Comparison of ENCODE assay signal across 1 cellular context in the genomic region with DNA sequence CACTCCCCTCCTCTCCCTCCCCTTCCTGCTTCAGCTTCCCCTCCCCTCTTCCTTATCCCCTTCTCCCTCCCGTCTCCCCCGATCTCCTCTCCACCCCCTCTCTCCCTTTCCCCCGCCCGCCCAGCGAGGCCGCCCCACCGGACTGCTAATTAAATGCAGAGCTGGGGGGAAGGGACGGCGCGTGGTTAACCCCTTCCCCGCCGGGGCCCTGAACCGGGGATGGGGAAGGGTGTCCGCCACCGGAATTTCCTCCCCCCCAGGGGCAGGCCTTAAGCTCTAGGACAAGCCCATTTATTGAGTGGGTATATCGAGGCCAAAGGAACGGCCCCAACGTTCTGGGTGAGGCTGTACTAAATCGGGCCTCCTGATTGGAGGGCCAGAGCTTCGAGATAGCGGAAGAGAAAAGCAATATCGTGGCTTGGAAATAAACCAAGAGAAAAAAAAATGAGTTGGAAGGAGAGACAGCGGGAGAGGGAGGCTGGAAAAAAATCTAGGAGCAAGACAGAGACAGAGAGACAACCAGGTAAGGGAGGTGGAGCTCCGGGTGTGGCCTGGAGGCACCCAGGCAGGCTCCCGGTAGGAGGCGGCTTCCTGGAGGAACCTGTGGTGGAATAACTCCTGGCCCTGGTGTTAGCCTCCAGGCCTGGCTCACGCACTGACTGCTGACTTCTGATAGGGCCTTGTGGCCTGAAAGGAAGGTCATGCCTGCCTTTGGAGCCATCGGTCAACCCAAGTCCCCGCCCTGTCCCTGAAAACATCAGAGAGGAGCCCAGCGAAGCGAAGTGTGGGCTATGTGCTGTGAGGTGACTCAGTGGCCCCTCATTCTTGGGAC.
A peak's percentile ranks its signal among the peaks of the same experiment; 100 is the strongest.
TF ChIP-seq lines count a peak whose summit lies in the region.

No MANE protein-coding gene starts in this region.

TF ChIP-seq in HEK293, 187 proteins besides CTCF, POLR2A, EP300 and RAD21 (continued from another document and continues in another):
- TF ChIP-seq, protein P1, sequence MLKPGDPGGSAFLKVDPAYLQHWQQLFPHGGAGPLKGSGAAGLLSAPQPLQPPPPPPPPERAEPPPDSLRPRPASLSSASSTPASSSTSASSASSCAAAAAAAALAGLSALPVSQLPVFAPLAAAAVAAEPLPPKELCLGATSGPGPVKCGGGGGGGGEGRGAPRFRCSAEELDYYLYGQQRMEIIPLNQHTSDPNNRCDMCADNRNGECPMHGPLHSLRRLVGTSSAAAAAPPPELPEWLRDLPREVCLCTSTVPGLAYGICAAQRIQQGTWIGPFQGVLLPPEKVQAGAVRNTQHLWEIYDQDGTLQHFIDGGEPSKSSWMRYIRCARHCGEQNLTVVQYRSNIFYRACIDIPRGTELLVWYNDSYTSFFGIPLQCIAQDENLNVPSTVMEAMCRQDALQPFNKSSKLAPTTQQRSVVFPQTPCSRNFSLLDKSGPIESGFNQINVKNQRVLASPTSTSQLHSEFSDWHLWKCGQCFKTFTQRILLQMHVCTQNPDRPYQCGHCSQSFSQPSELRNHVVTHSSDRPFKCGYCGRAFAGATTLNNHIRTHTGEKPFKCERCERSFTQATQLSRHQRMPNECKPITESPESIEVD (tag by site-specific recombination; IDR thresholded peaks at IDR 0.05), result no peak
- TF ChIP-seq ZNF843 (tag by site-specific recombination; IDR thresholded peaks at IDR 0.05) (no peak), ZNF248 (tag by site-specific recombination; IDR thresholded peaks at IDR 0.05) (no peak), ZNF777 (tag by site-specific recombination; IDR thresholded peaks at IDR 0.05; ENCODE audit: borderline replicate concordance) (no peak), TRIM28 (IDR thresholded peaks at IDR 0.05; ENCODE audit: borderline replicate concordance, low read length) (no peak), KLF1 (tag by site-specific recombination; IDR thresholded peaks at IDR 0.05) (no peak; the same call in 1 of the 2 replicates), YY2 (tag by site-specific recombination; IDR thresholded peaks at IDR 0.05) (no peak), ZNF132 (tag by site-specific recombination; IDR thresholded peaks at IDR 0.05; ENCODE audit: borderline replicate concordance) (no peak), ZNF394 (tag by site-specific recombination; IDR thresholded peaks at IDR 0.05; ENCODE audit: borderline replicate concordance) (no peak), ZNF585B (tag by site-specific recombination; IDR thresholded peaks at IDR 0.05) (no peak), ZNF19 (tag by site-specific recombination; IDR thresholded peaks at IDR 0.05; ENCODE audit: low read depth) (no peak), PRDM1 (tag by site-specific recombination; IDR thresholded peaks at IDR 0.05) (no peak), ZNF157 (tag by site-specific recombination; IDR thresholded peaks at IDR 0.05) (no peak), ZNF138 (tag by site-specific recombination; IDR thresholded peaks at IDR 0.05; ENCODE audit: borderline replicate concordance) (no peak), KLF10 (tag by site-specific recombination; IDR thresholded peaks at IDR 0.05) (no peak), KLF9 (tag by site-specific recombination; IDR thresholded peaks at IDR 0.05; ENCODE audit: low read depth) (no peak), ZNF266 (tag by site-specific recombination; IDR thresholded peaks at IDR 0.05; ENCODE audit: low read depth) (no peak), ZNF747 (tag by site-specific recombination; IDR thresholded peaks at IDR 0.05) (no peak), ZNF350 (tag by site-specific recombination; IDR thresholded peaks at IDR 0.05) (no peak), YY1 (tag by site-specific recombination; IDR thresholded peaks at IDR 0.05) (no peak), ZNF501 (tag by site-specific recombination; IDR thresholded peaks at IDR 0.05) (no peak), ZNF423 (tag by site-specific recombination; IDR thresholded peaks at IDR 0.05) (no peak), EGR2 (tag by site-specific recombination; IDR thresholded peaks at IDR 0.05; ENCODE audit: low read depth) (no peak), ZNF529 (tag by site-specific recombination; IDR thresholded peaks at IDR 0.05; ENCODE audit: insufficient replicate concordance) (no peak), SP7 (tag by site-specific recombination; IDR thresholded peaks at IDR 0.05) (peak; percentile 50; the same call in 1 of the 2 replicates), ZNF175 (tag by site-specific recombination; IDR thresholded peaks at IDR 0.05) (no peak), BCL11B (tag by site-specific recombination; IDR thresholded peaks at IDR 0.05; ENCODE audit: low read depth) (no peak)
- TF ChIP-seq, protein P2, sequence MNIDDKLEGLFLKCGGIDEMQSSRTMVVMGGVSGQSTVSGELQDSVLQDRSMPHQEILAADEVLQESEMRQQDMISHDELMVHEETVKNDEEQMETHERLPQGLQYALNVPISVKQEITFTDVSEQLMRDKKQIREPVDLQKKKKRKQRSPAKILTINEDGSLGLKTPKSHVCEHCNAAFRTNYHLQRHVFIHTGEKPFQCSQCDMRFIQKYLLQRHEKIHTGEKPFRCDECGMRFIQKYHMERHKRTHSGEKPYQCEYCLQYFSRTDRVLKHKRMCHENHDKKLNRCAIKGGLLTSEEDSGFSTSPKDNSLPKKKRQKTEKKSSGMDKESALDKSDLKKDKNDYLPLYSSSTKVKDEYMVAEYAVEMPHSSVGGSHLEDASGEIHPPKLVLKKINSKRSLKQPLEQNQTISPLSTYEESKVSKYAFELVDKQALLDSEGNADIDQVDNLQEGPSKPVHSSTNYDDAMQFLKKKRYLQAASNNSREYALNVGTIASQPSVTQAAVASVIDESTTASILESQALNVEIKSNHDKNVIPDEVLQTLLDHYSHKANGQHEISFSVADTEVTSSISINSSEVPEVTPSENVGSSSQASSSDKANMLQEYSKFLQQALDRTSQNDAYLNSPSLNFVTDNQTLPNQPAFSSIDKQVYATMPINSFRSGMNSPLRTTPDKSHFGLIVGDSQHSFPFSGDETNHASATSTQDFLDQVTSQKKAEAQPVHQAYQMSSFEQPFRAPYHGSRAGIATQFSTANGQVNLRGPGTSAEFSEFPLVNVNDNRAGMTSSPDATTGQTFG (tag by site-specific recombination; IDR thresholded peaks at IDR 0.05; ENCODE audit: borderline replicate concordance), result no peak
- TF ChIP-seq, protein P3, sequence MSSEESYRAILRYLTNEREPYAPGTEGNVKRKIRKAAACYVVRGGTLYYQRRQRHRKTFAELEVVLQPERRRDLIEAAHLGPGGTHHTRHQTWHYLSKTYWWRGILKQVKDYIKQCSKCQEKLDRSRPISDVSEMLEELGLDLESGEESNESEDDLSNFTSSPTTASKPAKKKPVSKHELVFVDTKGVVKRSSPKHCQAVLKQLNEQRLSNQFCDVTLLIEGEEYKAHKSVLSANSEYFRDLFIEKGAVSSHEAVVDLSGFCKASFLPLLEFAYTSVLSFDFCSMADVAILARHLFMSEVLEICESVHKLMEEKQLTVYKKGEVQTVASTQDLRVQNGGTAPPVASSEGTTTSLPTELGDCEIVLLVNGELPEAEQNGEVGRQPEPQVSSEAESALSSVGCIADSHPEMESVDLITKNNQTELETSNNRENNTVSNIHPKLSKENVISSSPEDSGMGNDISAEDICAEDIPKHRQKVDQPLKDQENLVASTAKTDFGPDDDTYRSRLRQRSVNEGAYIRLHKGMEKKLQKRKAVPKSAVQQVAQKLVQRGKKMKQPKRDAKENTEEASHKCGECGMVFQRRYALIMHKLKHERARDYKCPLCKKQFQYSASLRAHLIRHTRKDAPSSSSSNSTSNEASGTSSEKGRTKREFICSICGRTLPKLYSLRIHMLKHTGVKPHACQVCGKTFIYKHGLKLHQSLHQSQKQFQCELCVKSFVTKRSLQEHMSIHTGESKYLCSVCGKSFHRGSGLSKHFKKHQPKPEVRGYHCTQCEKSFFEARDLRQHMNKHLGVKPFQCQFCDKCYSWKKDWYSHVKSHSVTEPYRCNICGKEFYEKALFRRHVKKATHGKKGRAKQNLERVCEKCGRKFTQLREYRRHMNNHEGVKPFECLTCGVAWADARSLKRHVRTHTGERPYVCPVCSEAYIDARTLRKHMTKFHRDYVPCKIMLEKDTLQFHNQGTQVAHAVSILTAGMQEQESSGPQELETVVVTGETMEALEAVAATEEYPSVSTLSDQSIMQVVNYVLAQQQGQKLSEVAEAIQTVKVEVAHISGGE (tag by site-specific recombination; conservative IDR thresholded peaks at IDR 0.05; ENCODE audit: low read depth), result peak; percentile 29; the same call in 1 of the 2 replicates
- TF ChIP-seq, protein P4, sequence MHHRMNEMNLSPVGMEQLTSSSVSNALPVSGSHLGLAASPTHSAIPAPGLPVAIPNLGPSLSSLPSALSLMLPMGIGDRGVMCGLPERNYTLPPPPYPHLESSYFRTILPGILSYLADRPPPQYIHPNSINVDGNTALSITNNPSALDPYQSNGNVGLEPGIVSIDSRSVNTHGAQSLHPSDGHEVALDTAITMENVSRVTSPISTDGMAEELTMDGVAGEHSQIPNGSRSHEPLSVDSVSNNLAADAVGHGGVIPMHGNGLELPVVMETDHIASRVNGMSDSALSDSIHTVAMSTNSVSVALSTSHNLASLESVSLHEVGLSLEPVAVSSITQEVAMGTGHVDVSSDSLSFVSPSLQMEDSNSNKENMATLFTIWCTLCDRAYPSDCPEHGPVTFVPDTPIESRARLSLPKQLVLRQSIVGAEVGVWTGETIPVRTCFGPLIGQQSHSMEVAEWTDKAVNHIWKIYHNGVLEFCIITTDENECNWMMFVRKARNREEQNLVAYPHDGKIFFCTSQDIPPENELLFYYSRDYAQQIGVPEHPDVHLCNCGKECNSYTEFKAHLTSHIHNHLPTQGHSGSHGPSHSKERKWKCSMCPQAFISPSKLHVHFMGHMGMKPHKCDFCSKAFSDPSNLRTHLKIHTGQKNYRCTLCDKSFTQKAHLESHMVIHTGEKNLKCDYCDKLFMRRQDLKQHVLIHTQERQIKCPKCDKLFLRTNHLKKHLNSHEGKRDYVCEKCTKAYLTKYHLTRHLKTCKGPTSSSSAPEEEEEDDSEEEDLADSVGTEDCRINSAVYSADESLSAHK (tag by site-specific recombination; IDR thresholded peaks at IDR 0.05), result 0 out of 2 replicates have a peak, but pooled peaks have one; percentile 22
- TF ChIP-seq, protein P5, sequence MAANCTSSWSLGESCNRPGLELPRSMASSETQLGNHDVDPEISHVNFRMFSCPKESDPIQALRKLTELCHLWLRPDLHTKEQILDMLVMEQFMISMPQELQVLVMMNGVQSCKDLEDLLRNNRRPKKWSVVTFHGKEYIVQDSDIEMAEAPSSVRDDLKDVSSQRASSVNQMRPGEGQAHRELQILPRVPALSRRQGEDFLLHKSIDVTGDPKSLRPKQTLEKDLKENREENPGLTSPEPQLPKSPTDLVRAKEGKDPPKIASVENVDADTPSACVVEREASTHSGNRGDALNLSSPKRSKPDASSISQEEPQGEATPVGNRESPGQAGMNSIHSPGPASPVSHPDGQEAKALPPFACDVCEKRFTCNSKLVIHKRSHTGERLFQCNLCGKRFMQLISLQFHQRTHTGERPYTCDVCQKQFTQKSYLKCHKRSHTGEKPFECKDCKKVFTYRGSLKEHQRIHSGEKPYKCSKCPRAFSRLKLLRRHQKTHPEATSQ (tag by site-specific recombination; IDR thresholded peaks at IDR 0.05), result no peak
- TF ChIP-seq, protein P6, sequence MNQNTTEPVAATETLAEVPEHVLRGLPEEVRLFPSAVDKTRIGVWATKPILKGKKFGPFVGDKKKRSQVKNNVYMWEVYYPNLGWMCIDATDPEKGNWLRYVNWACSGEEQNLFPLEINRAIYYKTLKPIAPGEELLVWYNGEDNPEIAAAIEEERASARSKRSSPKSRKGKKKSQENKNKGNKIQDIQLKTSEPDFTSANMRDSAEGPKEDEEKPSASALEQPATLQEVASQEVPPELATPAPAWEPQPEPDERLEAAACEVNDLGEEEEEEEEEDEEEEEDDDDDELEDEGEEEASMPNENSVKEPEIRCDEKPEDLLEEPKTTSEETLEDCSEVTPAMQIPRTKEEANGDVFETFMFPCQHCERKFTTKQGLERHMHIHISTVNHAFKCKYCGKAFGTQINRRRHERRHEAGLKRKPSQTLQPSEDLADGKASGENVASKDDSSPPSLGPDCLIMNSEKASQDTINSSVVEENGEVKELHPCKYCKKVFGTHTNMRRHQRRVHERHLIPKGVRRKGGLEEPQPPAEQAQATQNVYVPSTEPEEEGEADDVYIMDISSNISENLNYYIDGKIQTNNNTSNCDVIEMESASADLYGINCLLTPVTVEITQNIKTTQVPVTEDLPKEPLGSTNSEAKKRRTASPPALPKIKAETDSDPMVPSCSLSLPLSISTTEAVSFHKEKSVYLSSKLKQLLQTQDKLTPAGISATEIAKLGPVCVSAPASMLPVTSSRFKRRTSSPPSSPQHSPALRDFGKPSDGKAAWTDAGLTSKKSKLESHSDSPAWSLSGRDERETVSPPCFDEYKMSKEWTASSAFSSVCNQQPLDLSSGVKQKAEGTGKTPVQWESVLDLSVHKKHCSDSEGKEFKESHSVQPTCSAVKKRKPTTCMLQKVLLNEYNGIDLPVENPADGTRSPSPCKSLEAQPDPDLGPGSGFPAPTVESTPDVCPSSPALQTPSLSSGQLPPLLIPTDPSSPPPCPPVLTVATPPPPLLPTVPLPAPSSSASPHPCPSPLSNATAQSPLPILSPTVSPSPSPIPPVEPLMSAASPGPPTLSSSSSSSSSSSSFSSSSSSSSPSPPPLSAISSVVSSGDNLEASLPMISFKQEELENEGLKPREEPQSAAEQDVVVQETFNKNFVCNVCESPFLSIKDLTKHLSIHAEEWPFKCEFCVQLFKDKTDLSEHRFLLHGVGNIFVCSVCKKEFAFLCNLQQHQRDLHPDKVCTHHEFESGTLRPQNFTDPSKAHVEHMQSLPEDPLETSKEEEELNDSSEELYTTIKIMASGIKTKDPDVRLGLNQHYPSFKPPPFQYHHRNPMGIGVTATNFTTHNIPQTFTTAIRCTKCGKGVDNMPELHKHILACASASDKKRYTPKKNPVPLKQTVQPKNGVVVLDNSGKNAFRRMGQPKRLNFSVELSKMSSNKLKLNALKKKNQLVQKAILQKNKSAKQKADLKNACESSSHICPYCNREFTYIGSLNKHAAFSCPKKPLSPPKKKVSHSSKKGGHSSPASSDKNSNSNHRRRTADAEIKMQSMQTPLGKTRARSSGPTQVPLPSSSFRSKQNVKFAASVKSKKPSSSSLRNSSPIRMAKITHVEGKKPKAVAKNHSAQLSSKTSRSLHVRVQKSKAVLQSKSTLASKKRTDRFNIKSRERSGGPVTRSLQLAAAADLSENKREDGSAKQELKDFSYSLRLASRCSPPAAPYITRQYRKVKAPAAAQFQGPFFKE (tag by site-specific recombination; IDR thresholded peaks at IDR 0.05; ENCODE audit: borderline replicate concordance), result no peak
- TF ChIP-seq, protein P7, sequence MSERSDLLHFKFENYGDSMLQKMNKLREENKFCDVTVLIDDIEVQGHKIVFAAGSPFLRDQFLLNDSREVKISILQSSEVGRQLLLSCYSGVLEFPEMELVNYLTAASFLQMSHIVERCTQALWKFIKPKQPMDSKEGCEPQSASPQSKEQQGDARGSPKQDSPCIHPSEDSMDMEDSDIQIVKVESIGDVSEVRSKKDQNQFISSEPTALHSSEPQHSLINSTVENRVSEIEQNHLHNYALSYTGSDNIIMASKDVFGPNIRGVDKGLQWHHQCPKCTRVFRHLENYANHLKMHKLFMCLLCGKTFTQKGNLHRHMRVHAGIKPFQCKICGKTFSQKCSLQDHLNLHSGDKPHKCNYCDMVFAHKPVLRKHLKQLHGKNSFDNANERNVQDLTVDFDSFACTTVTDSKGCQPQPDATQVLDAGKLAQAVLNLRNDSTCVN (tag by site-specific recombination; optimal IDR thresholded peaks at IDR 0.05), result no peak
- TF ChIP-seq, protein P8, sequence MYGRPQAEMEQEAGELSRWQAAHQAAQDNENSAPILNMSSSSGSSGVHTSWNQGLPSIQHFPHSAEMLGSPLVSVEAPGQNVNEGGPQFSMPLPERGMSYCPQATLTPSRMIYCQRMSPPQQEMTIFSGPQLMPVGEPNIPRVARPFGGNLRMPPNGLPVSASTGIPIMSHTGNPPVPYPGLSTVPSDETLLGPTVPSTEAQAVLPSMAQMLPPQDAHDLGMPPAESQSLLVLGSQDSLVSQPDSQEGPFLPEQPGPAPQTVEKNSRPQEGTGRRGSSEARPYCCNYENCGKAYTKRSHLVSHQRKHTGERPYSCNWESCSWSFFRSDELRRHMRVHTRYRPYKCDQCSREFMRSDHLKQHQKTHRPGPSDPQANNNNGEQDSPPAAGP (tag by site-specific recombination; IDR thresholded peaks at IDR 0.05), result peak; percentile 36; the same call in 1 of the 2 replicates
